14 cellular contexts compared by ENCODE assay signal in genomic region chr2:111986116-111986900, GRCh38.
DNase-seq lines count a peak whose midpoint lies in the region; ATAC-seq and TF ChIP-seq lines count a peak whose summit lies in the region.
"Had no signal": no experiment of that assay in that cellular context is flagged by ENCODE, and none has a peak within 500 bp of the region (broad histone marks: within the 10 kb centered on the region; RNA-seq: fewer than 3 reads in every experiment).

No MANE protein-coding gene starts in this region.

- H3K27me3 Mint-ChIP-seq in endodermal cell (ENCODE audit: insufficient read depth) (no peaks in the 10 kb centered on the region), neural crest cell (ENCODE audit: low read depth) (no peaks in the 10 kb centered on the region)
- no peaks in the 10 kb centered on the region for H3K27me3 Mint-ChIP-seq in CD4-positive, alpha-beta T cell

- WGBS in endodermal cell (ENCODE audit: insufficient coverage in 1 of 2, insufficient read length in 1 of 2), 2 experiments = 64 to 73% methylated on average over 5 to 6 of the region's 6 CpGs

- TF ChIP-seq CTCF in endodermal cell (conservative IDR thresholded peaks at IDR 0.05) = no peak
- no peak for TF ChIP-seq CTCF in neural crest cell (conservative IDR thresholded peaks at IDR 0.05)
- TF ChIP-seq CTCF in CD4-positive, alpha-beta T cell (IDR thresholded peaks at IDR 0.05) = no peak

- H3K27me3 ChIP-seq in endodermal cell (ENCODE audit: control insufficient read depth, insufficient read depth, low read length, poor library complexity, severe bottlenecking) = no peaks in the 10 kb centered on the region
- H3K27me3 ChIP-seq in CD4-positive, alpha-beta T cell (ENCODE audit: control insufficient read depth, insufficient read depth, low read length) = no peaks in the 10 kb centered on the region
- H3K27me3 ChIP-seq in effector memory CD4-positive, alpha-beta T cell (replicated peaks; ENCODE audit: control insufficient read depth, insufficient read depth, low read length, poor library complexity, severe bottlenecking) = no peaks in the 10 kb centered on the region
- H3K27me3 ChIP-seq: esophagus squamous epithelium had no signal

- no peak for ATAC-seq in CD4-positive, alpha-beta T cell (ENCODE audit: poor library complexity)
- no peak for ATAC-seq in GM18861 (IDR thresholded peaks at IDR 0.05; ENCODE audit: unreplicated experiment)
- ATAC-seq: left lobe of liver, WTC11 had no signal

- peaks cover 98% of the 10 kb centered on the region for H3K36me3 ChIP-seq in endodermal cell (ENCODE audit: control insufficient read depth, insufficient read depth, low read length)
- no peaks in the 10 kb centered on the region for H3K36me3 ChIP-seq in effector memory CD4-positive, alpha-beta T cell (ENCODE audit: control insufficient read depth, insufficient read depth, low read length)

- H3K4me3 Mint-ChIP-seq in endodermal cell (no peak overlapping the region), neural crest cell (peak overlapping the region; percentile 48)
- H3K4me3 Mint-ChIP-seq in CD4-positive, alpha-beta T cell = no peak overlapping the region
- H3K4me3 Mint-ChIP-seq: WTC11 had no signal

- no peaks in the 10 kb centered on the region for H3K4me1 Mint-ChIP-seq in endodermal cell
- H3K4me1 Mint-ChIP-seq in neural crest cell = peaks cover 53% of the 10 kb centered on the region
- H3K4me1 Mint-ChIP-seq in CD4-positive, alpha-beta T cell (ENCODE audit: low read depth) = no peaks in the 10 kb centered on the region

- H3K27ac ChIP-seq in endodermal cell (ENCODE audit: low read depth, low read length) = peak overlapping the region; percentile 86
- no peak overlapping the region for H3K27ac ChIP-seq in CD4-positive, alpha-beta T cell (ENCODE audit: low read depth, low read length)
- H3K27ac ChIP-seq in effector memory CD4-positive, alpha-beta T cell (ENCODE audit: insufficient read depth, low read length, poor library complexity, severe bottlenecking) = no peak overlapping the region
- H3K27ac ChIP-seq: esophagus squamous epithelium, prostate gland had no signal

- POLR2A ChIA-PET in CD4-positive, alpha-beta T cell (lab: Charles Lee) = no interaction called here

- CTCF ChIA-PET in CD4-positive, alpha-beta T cell (lab: Charles Lee) = interaction anchor here (0.6 kb wide), 2 partner anchors 10 to 53 kb away, joined by 3 read pairs; no protein-coding TSS in a partner anchor

- DNase-seq in EL (peak; percentile 31), NCI-H2227 treated with DMSO at 0.1 percent for 48 hours (lab: John Stamatoyannopoulos, UW) (peak; percentile 77), endodermal cell (peak; percentile 30), neural crest cell (ENCODE audit: low read depth, low spot score) (peak; percentile 25), NCI-H1417 treated with DMSO at 0.1 percent for 48 hours (lab: John Stamatoyannopoulos, UW) (no peak)
- no peak for DNase-seq in CD4-positive, alpha-beta T cell
- DNase-seq in effector memory CD4-positive, alpha-beta T cell = no peak
- DNase-seq: activated gamma-delta T cell, esophagus squamous epithelium, T-helper 1 cell had no signal

- H3K4me1 ChIP-seq in endodermal cell (ENCODE audit: control insufficient read depth, insufficient read depth, low read length) = no peaks in the 10 kb centered on the region
- H3K4me1 ChIP-seq in effector memory CD4-positive, alpha-beta T cell (ENCODE audit: control insufficient read depth, insufficient read depth, low read length, poor library complexity, severe bottlenecking) = no peaks in the 10 kb centered on the region
- H3K4me1 ChIP-seq: prostate gland had no signal

- no peaks in the 10 kb centered on the region for H3K9me3 Mint-ChIP-seq in endodermal cell
- H3K9me3 Mint-ChIP-seq in neural crest cell = no peaks in the 10 kb centered on the region
- no peaks in the 10 kb centered on the region for H3K9me3 Mint-ChIP-seq in CD4-positive, alpha-beta T cell
- H3K9me3 Mint-ChIP-seq: WTC11 had no signal

- H3K36me3 Mint-ChIP-seq in endodermal cell (ENCODE audit: low read depth) = peaks cover 86% of the 10 kb centered on the region
- peaks cover 3% of the 10 kb centered on the region for H3K36me3 Mint-ChIP-seq in neural crest cell (ENCODE audit: low read depth)
- H3K36me3 Mint-ChIP-seq in CD4-positive, alpha-beta T cell (ENCODE audit: low read depth) = no peaks in the 10 kb centered on the region

- no peak overlapping the region for H3K27ac Mint-ChIP-seq in endodermal cell
- H3K27ac Mint-ChIP-seq in neural crest cell (ENCODE audit: unreplicated experiment) = peak overlapping the region; percentile 87
- H3K27ac Mint-ChIP-seq in CD4-positive, alpha-beta T cell = no peak overlapping the region
- H3K27ac Mint-ChIP-seq: WTC11 had no signal

- H3K4me3 ChIP-seq in endodermal cell (ENCODE audit: low read length) = no peak overlapping the region
- H3K4me3 ChIP-seq in effector memory CD4-positive, alpha-beta T cell (ENCODE audit: insufficient read depth, low read depth, low read length, poor library complexity, severe bottlenecking) = no peak overlapping the region
- H3K4me3 ChIP-seq: esophagus squamous epithelium, prostate gland had no signal

- no peak overlapping the region for H3K9ac ChIP-seq in endodermal cell (ENCODE audit: extremely low read depth, low read length, poor library complexity, severe bottlenecking)

- intact Hi-C loops in CD4-positive, alpha-beta T cell (cut with DNase I, micrococcal nuclease) = no loop called here

- H3K9me3 ChIP-seq in endodermal cell (ENCODE audit: control insufficient read depth, low read length) = no peaks in the 10 kb centered on the region
- H3K9me3 ChIP-seq in CD4-positive, alpha-beta T cell (ENCODE audit: control insufficient read depth, low read length) = no peaks in the 10 kb centered on the region
- no peaks in the 10 kb centered on the region for H3K9me3 ChIP-seq in effector memory CD4-positive, alpha-beta T cell (ENCODE audit: control insufficient read depth, low read length)
- H3K9me3 ChIP-seq: esophagus squamous epithelium, prostate gland had no signal

Comparison
In these comparisons a context has a peak if more than half of its experiments do, and no peak if none do; other contexts are left out.
1. DNase-seq: peak in EL (single experiment), NCI-H2227 treated with DMSO at 0.1 percent for 48 hours (single experiment), endodermal cell (single experiment) and neural crest cell (single experiment); none in NCI-H1417 treated with DMSO at 0.1 percent for 48 hours (single experiment), CD4-positive, alpha-beta T cell (0 of 10) and effector memory CD4-positive, alpha-beta T cell (0 of 3).